ENCODE assay signal across 1 cellular context in the genomic region with DNA sequence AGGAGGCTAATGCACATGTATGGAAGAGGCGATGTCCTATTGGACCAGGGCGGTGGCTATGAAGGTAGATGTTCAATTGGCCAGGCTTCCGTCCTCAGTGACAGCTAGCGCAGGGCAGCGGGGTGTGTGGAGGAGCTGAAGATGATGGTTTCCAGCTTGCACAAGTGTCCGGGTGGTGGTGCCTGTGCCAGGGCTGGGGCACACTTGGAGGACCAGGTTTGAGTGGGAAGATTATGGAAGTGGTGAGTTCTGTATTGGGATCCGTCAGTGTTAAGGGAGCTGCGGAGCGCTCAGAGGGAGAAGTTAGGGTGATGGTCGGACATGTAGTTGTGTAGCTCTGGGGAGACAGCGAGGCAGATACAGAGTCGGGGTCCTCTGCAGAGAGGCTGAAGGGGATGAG.
TF ChIP-seq lines count a peak whose summit lies in the region.

No MANE protein-coding gene starts in this region.

TF ChIP-seq in HepG2, 621 proteins besides CTCF, POLR2A, EP300 and RAD21:
- TF ChIP-seq DR1 (CRISPR knock-in tag; IDR thresholded peaks at IDR 0.05) (no peak), NCOR1 (IDR thresholded peaks at IDR 0.05; ENCODE audit: borderline replicate concordance, low read length) (no peak), ZNF296 (CRISPR knock-in tag; conservative IDR thresholded peaks at IDR 0.05) (no peak), ZSCAN25 (CRISPR knock-in tag; IDR thresholded peaks at IDR 0.05) (no peak), ZNF766 (CRISPR knock-in tag; IDR thresholded peaks at IDR 0.05; ENCODE audit: borderline replicate concordance) (no peak), KAT8 (CRISPR knock-in tag; IDR thresholded peaks at IDR 0.05) (no peak), MLLT10 (CRISPR knock-in tag; IDR thresholded peaks at IDR 0.05) (no peak), FLYWCH1 (CRISPR knock-in tag; IDR thresholded peaks at IDR 0.05) (no peak), ZNF800 (CRISPR knock-in tag; IDR thresholded peaks at IDR 0.05) (no peak)
- TF ChIP-seq, protein P1, sequence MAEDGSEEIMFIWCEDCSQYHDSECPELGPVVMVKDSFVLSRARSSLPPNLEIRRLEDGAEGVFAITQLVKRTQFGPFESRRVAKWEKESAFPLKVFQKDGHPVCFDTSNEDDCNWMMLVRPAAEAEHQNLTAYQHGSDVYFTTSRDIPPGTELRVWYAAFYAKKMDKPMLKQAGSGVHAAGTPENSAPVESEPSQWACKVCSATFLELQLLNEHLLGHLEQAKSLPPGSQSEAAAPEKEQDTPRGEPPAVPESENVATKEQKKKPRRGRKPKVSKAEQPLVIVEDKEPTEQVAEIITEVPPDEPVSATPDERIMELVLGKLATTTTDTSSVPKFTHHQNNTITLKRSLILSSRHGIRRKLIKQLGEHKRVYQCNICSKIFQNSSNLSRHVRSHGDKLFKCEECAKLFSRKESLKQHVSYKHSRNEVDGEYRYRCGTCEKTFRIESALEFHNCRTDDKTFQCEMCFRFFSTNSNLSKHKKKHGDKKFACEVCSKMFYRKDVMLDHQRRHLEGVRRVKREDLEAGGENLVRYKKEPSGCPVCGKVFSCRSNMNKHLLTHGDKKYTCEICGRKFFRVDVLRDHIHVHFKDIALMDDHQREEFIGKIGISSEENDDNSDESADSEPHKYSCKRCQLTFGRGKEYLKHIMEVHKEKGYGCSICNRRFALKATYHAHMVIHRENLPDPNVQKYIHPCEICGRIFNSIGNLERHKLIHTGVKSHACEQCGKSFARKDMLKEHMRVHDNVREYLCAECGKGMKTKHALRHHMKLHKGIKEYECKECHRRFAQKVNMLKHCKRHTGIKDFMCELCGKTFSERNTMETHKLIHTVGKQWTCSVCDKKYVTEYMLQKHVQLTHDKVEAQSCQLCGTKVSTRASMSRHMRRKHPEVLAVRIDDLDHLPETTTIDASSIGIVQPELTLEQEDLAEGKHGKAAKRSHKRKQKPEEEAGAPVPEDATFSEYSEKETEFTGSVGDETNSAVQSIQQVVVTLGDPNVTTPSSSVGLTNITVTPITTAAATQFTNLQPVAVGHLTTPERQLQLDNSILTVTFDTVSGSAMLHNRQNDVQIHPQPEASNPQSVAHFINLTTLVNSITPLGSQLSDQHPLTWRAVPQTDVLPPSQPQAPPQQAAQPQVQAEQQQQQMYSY (CRISPR knock-in tag; IDR thresholded peaks at IDR 0.05): no peak
- TF ChIP-seq, protein P2, sequence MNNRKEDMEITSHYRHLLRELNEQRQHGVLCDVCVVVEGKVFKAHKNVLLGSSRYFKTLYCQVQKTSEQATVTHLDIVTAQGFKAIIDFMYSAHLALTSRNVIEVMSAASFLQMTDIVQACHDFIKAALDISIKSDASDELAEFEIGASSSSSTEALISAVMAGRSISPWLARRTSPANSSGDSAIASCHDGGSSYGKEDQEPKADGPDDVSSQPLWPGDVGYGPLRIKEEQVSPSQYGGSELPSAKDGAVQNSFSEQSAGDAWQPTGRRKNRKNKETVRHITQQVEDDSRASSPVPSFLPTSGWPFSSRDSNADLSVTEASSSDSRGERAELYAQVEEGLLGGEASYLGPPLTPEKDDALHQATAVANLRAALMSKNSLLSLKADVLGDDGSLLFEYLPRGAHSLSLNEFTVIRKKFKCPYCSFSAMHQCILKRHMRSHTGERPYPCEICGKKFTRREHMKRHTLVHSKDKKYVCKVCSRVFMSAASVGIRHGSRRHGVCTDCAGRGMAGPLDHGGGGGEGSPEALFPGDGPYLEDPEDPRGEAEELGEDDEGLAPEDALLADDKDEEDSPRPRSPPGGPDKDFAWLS (CRISPR knock-in tag; IDR thresholded peaks at IDR 0.05; ENCODE audit: borderline replicate concordance): no peak
- TF ChIP-seq, protein P3, sequence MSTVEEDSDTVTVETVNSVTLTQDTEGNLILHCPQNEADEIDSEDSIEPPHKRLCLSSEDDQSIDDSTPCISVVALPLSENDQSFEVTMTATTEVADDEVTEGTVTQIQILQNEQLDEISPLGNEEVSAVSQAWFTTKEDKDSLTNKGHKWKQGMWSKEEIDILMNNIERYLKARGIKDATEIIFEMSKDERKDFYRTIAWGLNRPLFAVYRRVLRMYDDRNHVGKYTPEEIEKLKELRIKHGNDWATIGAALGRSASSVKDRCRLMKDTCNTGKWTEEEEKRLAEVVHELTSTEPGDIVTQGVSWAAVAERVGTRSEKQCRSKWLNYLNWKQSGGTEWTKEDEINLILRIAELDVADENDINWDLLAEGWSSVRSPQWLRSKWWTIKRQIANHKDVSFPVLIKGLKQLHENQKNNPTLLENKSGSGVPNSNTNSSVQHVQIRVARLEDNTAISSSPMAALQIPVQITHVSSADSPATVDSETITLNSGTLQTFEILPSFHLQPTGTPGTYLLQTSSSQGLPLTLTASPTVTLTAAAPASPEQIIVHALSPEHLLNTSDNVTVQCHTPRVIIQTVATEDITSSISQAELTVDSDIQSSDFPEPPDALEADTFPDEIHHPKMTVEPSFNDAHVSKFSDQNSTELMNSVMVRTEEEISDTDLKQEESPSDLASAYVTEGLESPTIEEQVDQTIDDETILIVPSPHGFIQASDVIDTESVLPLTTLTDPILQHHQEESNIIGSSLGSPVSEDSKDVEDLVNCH (CRISPR knock-in tag; IDR thresholded peaks at IDR 0.05): no peak
TF ChIP-seq in HepG2: peak in this region for 0.
